Comparison of ENCODE assay signal across 27 cellular contexts in genomic region chr12:67326637-67327036, GRCh38.
"Had no signal": no experiment of that assay in that cellular context is flagged by ENCODE, and none has a peak within 500 bp of the region (broad histone marks: within the 10 kb centered on the region; RNA-seq: fewer than 3 reads in every experiment).

No MANE protein-coding gene starts in this region.

- H2AFZ ChIP-seq: parathyroid adenoma had no signal

- H3K9ac ChIP-seq: parathyroid adenoma had no signal

- H3K27me3 ChIP-seq: heart left ventricle, left lung, right atrium auricular region, spleen, suprapubic skin, tibial artery, upper lobe of right lung had no signal

- H3K4me1 ChIP-seq: heart left ventricle, left lung, lower lobe of right lung, parathyroid adenoma, right atrium auricular region, spleen, suprapubic skin, tibial artery, upper lobe of right lung had no signal

- DNase-seq: heart left ventricle; hypothalamus; immature natural killer cell; kidney; left colon; left lung; lower lobe of right lung; mammary epithelial cell; mesenchymal stem cell; naive thymus-derived CD8-positive, alpha-beta T cell; nucleus accumbens; small intestine; spleen; stimulated activated CD4-positive, alpha-beta T cell treated with anti-CD3 and anti-CD28 coated beads, Interleukin-4, amount 100 ng/mL, for 4 hours; stimulated activated CD8-positive, alpha-beta memory T cell treated with anti-CD3 and anti-CD28 coated beads, Interleukin-4, amount 100 ng/mL, for 48 hours; stimulated activated naive CD4-positive, alpha-beta T cell treated with Interleukin-2 at 50 U/mL for 16 hours; tibial artery; trophoblast cell; upper lobe of right lung had no signal

- H3K36me3 ChIP-seq: lower lobe of right lung, right atrium auricular region, suprapubic skin, thoracic aorta, tibial artery, upper lobe of right lung had no signal

- ATAC-seq: heart left ventricle; left colon; left lung; lower lobe of right lung; naive thymus-derived CD8-positive, alpha-beta T cell; sciatic nerve; stimulated activated memory B cell treated with anti-CD40 and anti-IgM and Interleukin-4, amounts not matched to agents 10 μg/mL and 1 μg/mL and 100 μg/mL, for 72 hours; upper lobe of right lung had no signal

- H3K4me3 ChIP-seq: heart left ventricle, left lung, lower lobe of right lung, right atrium auricular region, spleen, suprapubic skin, thoracic aorta, tibial artery, upper lobe of right lung had no signal

- H3K9me3 ChIP-seq: heart left ventricle, left lung, lower lobe of right lung, right atrium auricular region, suprapubic skin, thoracic aorta, tibial artery, upper lobe of right lung had no signal

- FAIRE-seq: islet of Langerhans, kidney, small intestine, urothelium cell line had no signal

- H3K27ac ChIP-seq: heart left ventricle, left lung, lower lobe of right lung, parathyroid adenoma, right atrium auricular region, spleen, suprapubic skin, thoracic aorta, tibial artery, upper lobe of right lung had no signal

- H3K79me2 ChIP-seq: parathyroid adenoma had no signal
